In the genomic region with DNA sequence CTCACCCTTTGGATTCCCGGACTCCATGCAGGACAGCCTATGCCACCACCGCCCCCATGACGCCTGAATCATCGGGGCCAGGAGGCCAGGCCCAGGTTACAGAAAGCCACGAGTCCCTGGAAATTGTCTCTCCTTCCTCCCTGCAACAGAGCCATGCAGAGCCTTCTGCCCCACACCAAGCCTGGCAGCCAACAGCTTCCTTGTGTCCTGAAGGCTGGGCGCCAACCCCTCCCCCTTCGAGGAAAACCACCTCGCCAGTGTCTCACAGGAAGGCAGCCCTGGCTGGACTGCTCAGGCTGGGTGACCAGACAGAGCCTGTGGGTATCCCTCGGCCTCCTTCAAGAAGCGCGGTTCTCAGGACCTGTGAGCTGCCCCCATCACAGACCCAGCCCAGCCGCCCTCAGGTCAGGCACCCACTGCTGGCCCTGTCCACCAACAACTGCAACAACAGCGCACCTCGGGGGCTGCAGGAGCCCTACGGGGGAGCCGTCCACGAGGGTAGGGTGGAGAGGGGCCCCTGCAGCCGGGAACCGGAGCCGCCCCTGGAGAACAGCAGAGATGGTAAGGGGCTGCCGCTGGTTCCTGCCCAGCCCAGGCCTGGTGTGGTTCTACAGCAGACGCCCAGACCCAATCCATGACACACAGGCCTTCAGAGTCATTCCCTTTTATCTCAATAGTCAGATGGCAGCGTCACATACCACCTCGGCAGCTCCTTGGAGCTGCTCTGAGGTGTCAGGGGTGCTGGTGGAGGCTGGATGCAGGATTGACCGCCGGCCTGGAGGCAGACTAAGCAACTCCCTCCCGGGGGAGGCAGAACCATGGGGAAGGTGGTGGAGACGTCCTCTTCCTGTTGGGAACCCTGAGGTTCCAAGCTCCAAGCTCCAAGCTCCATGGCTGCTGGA, we compare ENCODE assay signal across 19 cellular contexts.
"Had no signal": no experiment of that assay in that cellular context is flagged by ENCODE, and none has a peak within 500 bp of the region (broad histone marks: within the 10 kb centered on the region; RNA-seq: fewer than 3 reads in every experiment).

No MANE protein-coding gene starts in this region.

- H3K4me3 Mint-ChIP-seq: activated CD4-positive, alpha-beta T cell treated with anti-CD3 and anti-CD28 coated beads, Interleukin-2, amount 10 ng/mL, durations not matched to agents 24 days and 14 days; activated CD8-positive, alpha-beta T cell treated with anti-CD3 and anti-CD28 coated beads for 36 hours; activated T-helper 17 cell treated with anti-CD3 and anti-CD28 coated beads, Interleukin-2, amount 50 U/mL, for 72 hours; endodermal cell; neural crest cell; T-helper 17 cell had no signal

- H3K9me3 Mint-ChIP-seq: activated CD4-positive, alpha-beta T cell treated with anti-CD3 and anti-CD28 coated beads, Interleukin-2, amount 10 ng/mL, durations not matched to agents 24 days and 14 days; activated CD8-positive, alpha-beta T cell treated with anti-CD3 and anti-CD28 coated beads for 36 hours; activated naive CD4-positive, alpha-beta T cell treated with anti-CD3 and anti-CD28 coated beads, Interleukin-2, amount 50 U/mL, for 72 hours; activated T-helper 17 cell treated with anti-CD3 and anti-CD28 coated beads, Interleukin-2, amount 50 U/mL, for 72 hours; endodermal cell; neural crest cell; stimulated activated memory B cell treated with anti-CD40 and anti-IgM and Interleukin-4, amounts not matched to agents 10 μg/mL and 1 μg/mL and 100 μg/mL, for 72 hours had no signal

- DNase-seq: activated CD4-positive, alpha-beta T cell treated with anti-CD3 and anti-CD28 coated beads, Interleukin-2, amount 10 ng/mL, durations not matched to agents 24 days and 14 days; activated CD8-positive, alpha-beta T cell treated with anti-CD3 and anti-CD28 coated beads for 36 hours; cerebellar nuclear complex; cortex of kidney; esophagus squamous epithelium; gastrocnemius medialis; left ventricle myocardium superior; mammary epithelial cell; T-helper 17 cell; uterus had no signal

- H3K27ac Mint-ChIP-seq: activated CD4-positive, alpha-beta T cell treated with anti-CD3 and anti-CD28 coated beads, Interleukin-2, amount 10 ng/mL, durations not matched to agents 24 days and 14 days; activated CD8-positive, alpha-beta T cell treated with anti-CD3 and anti-CD28 coated beads for 36 hours; activated naive CD4-positive, alpha-beta T cell treated with anti-CD3 and anti-CD28 coated beads, Interleukin-2, amount 50 U/mL, for 72 hours; activated T-helper 17 cell treated with anti-CD3 and anti-CD28 coated beads, Interleukin-2, amount 50 U/mL, for 72 hours; endodermal cell; stimulated activated memory B cell treated with anti-CD40 and anti-IgM and Interleukin-4, amounts not matched to agents 10 μg/mL and 1 μg/mL and 100 μg/mL, for 72 hours; T-helper 17 cell had no signal

- H3K27me3 ChIP-seq: esophagus squamous epithelium, gastrocnemius medialis, transverse colon, uterus had no signal

- H3K27ac ChIP-seq: esophagus squamous epithelium, gastrocnemius medialis, transverse colon, uterus, VCaP had no signal

- H3K36me3 ChIP-seq: gastrocnemius medialis, transverse colon, uterus had no signal

- H3K27me3 Mint-ChIP-seq: activated T-helper 17 cell treated with anti-CD3 and anti-CD28 coated beads, Interleukin-2, amount 50 U/mL, for 72 hours had no signal

- ATAC-seq: activated CD4-positive, CD25-positive, alpha-beta regulatory T cell treated with anti-CD3 and anti-CD28 coated beads, Interleukin-2, amount 50 U/mL, for 24 hours; activated CD8-positive, alpha-beta T cell treated with anti-CD3 and anti-CD28 coated beads for 36 hours; activated naive CD4-positive, alpha-beta T cell treated with anti-CD3 and anti-CD28 coated beads, Interleukin-2, amount 50 U/mL, for 72 hours; activated T-helper 17 cell treated with anti-CD3 and anti-CD28 coated beads, Interleukin-2, amount 50 U/mL, for 72 hours; gastrocnemius medialis; left ventricle myocardium superior; sciatic nerve; T-helper 17 cell had no signal

- H3K4me3 ChIP-seq: esophagus squamous epithelium, gastrocnemius medialis, uterus had no signal

- H3K9me3 ChIP-seq: esophagus squamous epithelium, gastrocnemius medialis, transverse colon, uterus had no signal

- H3K4me1 ChIP-seq: esophagus squamous epithelium, gastrocnemius medialis, uterus had no signal

- H3K36me3 Mint-ChIP-seq: activated naive CD4-positive, alpha-beta T cell treated with anti-CD3 and anti-CD28 coated beads, Interleukin-2, amount 50 U/mL, for 72 hours; stimulated activated memory B cell treated with anti-CD40 and anti-IgM and Interleukin-4, amounts not matched to agents 10 μg/mL and 1 μg/mL and 100 μg/mL, for 72 hours had no signal
